In genomic region chr16:52727878-52728277, GRCh38 we compare ENCODE assay signal across 17 cellular contexts.
A peak's percentile ranks its signal among the peaks of the same experiment; 100 is the strongest.
DNase-seq lines count a peak whose midpoint lies in the region; ATAC-seq and TF ChIP-seq lines count a peak whose summit lies in the region.
"Had no signal": no experiment of that assay in that cellular context is flagged by ENCODE, and none has a peak within 500 bp of the region (broad histone marks: within the 10 kb centered on the region; RNA-seq: fewer than 3 reads in every experiment).

No MANE protein-coding gene starts in this region.

- H3K27me3 ChIP-seq in HL-60 (ENCODE audit: insufficient read depth, poor library complexity, severe bottlenecking) (no peaks in the 10 kb centered on the region), hepatocyte (no peaks in the 10 kb centered on the region)
- H3K27me3 ChIP-seq in effector memory CD4-positive, alpha-beta T cell (replicated peaks; ENCODE audit: control insufficient read depth, insufficient read depth, low read length, poor library complexity, severe bottlenecking): no peaks in the 10 kb centered on the region
- H3K27me3 ChIP-seq: SJCRH30 had no signal

- no peaks in the 10 kb centered on the region for H3K9me2 ChIP-seq in hepatocyte (replicated peaks; ENCODE audit: insufficient read depth)

- peaks cover 0 to 7% (median 1%) of the 10 kb centered on the region in 3 donors for H3K27me3 Mint-ChIP-seq in CD14-positive monocyte (ENCODE audit: low read depth in 3 of 3)
- H3K27me3 Mint-ChIP-seq: CD4-positive, alpha-beta T cell had no signal

- H3K36me3 ChIP-seq in hepatocyte (replicated peaks; ENCODE audit: insufficient read depth, low read depth): no peaks in the 10 kb centered on the region
- H3K36me3 ChIP-seq in effector memory CD4-positive, alpha-beta T cell (ENCODE audit: control insufficient read depth, insufficient read depth, low read length): no peaks in the 10 kb centered on the region
- H3K36me3 ChIP-seq: SJCRH30 had no signal

- no peaks in the 10 kb centered on the region for H3K4me1 ChIP-seq in hepatocyte (ENCODE audit: insufficient read depth)
- no peaks in the 10 kb centered on the region for H3K4me1 ChIP-seq in effector memory CD4-positive, alpha-beta T cell (ENCODE audit: control insufficient read depth, insufficient read depth, low read length, poor library complexity, severe bottlenecking)
- H3K4me1 ChIP-seq: SJCRH30 had no signal

- H3K4me1 Mint-ChIP-seq in CD14-positive monocyte: peaks cover 33% of the 10 kb centered on the region

- H3K4me3 ChIP-seq in HL-60 (replicated peaks; ENCODE audit: insufficient read depth, low read length) (no peak overlapping the region), hepatocyte (no peak overlapping the region)
- H3K4me3 ChIP-seq in effector memory CD4-positive, alpha-beta T cell (ENCODE audit: insufficient read depth, low read depth, low read length, poor library complexity, severe bottlenecking): no peak overlapping the region
- H3K4me3 ChIP-seq: GM23248, SJCRH30 had no signal

- no peaks in the 10 kb centered on the region for H3K79me2 ChIP-seq in hepatocyte

- H3K9me3 ChIP-seq in hepatocyte (ENCODE audit: low read depth): no peaks in the 10 kb centered on the region
- no peaks in the 10 kb centered on the region for H3K9me3 ChIP-seq in effector memory CD4-positive, alpha-beta T cell (ENCODE audit: control insufficient read depth, low read length)
- H3K9me3 ChIP-seq: SJCRH30 had no signal

- no peak for ATAC-seq in GM21576 (IDR thresholded peaks at IDR 0.05; ENCODE audit: unreplicated experiment)
- ATAC-seq: HCT116 had no signal

- peak overlapping the region; percentile 47 to 88 for H3K4me3 Mint-ChIP-seq in CD14-positive monocyte
- H3K4me3 Mint-ChIP-seq: CD4-positive, alpha-beta T cell; T-helper 2 cell treated with Interferon-gamma antibody and Interleukin-4, amounts not matched to agents 5 μg/mL and 100 μg/mL, for 36 hours had no signal

- intact Hi-C loops in CD14-positive monocyte (cut with micrococcal nuclease): no loop called here

- no peak for DNase-seq in CD14-positive monocyte (ENCODE audit: low spot score)
- DNase-seq in HL-60 (ENCODE audit: low read depth in 1 of 2, low spot score in 1 of 2): peak; percentile 61 to 64
- DNase-seq in NOMO-1 treated with DMSO at 0.1 percent for 48 hours (lab: John Stamatoyannopoulos, UW; ENCODE audit: unreplicated experiment): peak; percentile 87
- DNase-seq in hepatocyte (ENCODE audit: low spot score): no peak
- DNase-seq in effector memory CD4-positive, alpha-beta T cell: no peak
- DNase-seq in COR-L47 (lab: John Stamatoyannopoulos, UW): no peak
- DNase-seq: Calu3; CD4-positive, alpha-beta T cell; DMS79; GM23248; NCI-H1105; NCI-H1694; NCI-H2107; SJCRH30 had no signal

- no peaks in the 10 kb centered on the region for H3K36me3 Mint-ChIP-seq in CD14-positive monocyte

- H3K9me3 Mint-ChIP-seq in CD14-positive monocyte: peaks cover 7 to 32% (median 14%) of the 10 kb centered on the region in 7 donors
- H3K9me3 Mint-ChIP-seq: CD4-positive, alpha-beta T cell had no signal

- H2AFZ ChIP-seq in hepatocyte: no peak overlapping the region
- H2AFZ ChIP-seq: GM23248 had no signal

- TF ChIP-seq CTCF in CD14-positive monocyte (IDR thresholded peaks at IDR 0.05) (no peak), HL-60 (IDR thresholded peaks at IDR 0.05; ENCODE audit: insufficient read depth, low read length) (no peak), hepatocyte (IDR thresholded peaks at IDR 0.05; ENCODE audit: poor library complexity) (no peak)

- no peaks in the 10 kb centered on the region for H4K20me1 ChIP-seq in hepatocyte (ENCODE audit: insufficient read depth, poor library complexity, severe bottlenecking)

- peak overlapping the region; percentile 84 to 95 (median 87) for H3K27ac Mint-ChIP-seq in CD14-positive monocyte
- H3K27ac Mint-ChIP-seq: CD4-positive, alpha-beta T cell; T-helper 2 cell treated with Interferon-gamma antibody and Interleukin-4, amounts not matched to agents 5 μg/mL and 100 μg/mL, for 36 hours had no signal

- H3K4me2 ChIP-seq in hepatocyte: peak overlapping the region; percentile 12

- H3K27ac ChIP-seq in HL-60 (replicated peaks): no peak overlapping the region
- H3K27ac ChIP-seq in hepatocyte: no peak overlapping the region
- H3K27ac ChIP-seq in effector memory CD4-positive, alpha-beta T cell (ENCODE audit: insufficient read depth, low read length, poor library complexity, severe bottlenecking): no peak overlapping the region
- H3K27ac ChIP-seq: GM23248, SJCRH30 had no signal

- WGBS in hepatocyte (ENCODE audit: low lambda C conversion rate, missing lambda C conversion rate): 57% methylated on average over 4 of the region's 4 CpGs

Comparison
In these comparisons a context has a peak if more than half of its experiments do, and no peak if none do; other contexts are left out.
1. DNase-seq: peak in HL-60 (2 of 2) and NOMO-1 treated with DMSO at 0.1 percent for 48 hours (single experiment); none in CD14-positive monocyte (single experiment), hepatocyte (single experiment), effector memory CD4-positive, alpha-beta T cell (0 of 3) and COR-L47 (single experiment).